1 cellular context compared by ENCODE assay signal in the genomic region with DNA sequence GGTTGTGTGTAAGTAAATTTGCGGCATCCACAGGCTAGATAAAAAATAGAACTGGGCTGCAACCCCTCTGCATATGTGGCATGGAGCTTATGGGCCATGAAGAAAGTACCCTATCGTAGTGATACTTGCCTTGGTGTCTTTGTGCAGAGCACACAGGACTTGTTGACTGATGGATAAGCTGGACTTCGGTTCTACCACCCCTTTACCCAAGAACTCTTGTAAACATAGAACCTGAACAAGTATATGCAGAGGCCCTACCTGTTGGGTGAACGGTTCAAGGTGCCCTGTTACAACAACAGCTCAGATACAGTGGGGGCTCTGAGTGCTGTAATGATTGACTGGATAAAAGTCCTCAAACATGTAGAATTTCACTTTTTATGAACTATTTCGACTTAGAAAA.
TF ChIP-seq lines count a peak whose summit lies in the region.

No MANE protein-coding gene starts in this region.

TF ChIP-seq in HepG2, 621 proteins besides CTCF, POLR2A, EP300 and RAD21 (continued from another document and continues in another):
- TF ChIP-seq, protein P1, sequence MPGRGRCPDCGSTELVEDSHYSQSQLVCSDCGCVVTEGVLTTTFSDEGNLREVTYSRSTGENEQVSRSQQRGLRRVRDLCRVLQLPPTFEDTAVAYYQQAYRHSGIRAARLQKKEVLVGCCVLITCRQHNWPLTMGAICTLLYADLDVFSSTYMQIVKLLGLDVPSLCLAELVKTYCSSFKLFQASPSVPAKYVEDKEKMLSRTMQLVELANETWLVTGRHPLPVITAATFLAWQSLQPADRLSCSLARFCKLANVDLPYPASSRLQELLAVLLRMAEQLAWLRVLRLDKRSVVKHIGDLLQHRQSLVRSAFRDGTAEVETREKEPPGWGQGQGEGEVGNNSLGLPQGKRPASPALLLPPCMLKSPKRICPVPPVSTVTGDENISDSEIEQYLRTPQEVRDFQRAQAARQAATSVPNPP (CRISPR knock-in tag; IDR thresholded peaks at IDR 0.05), result no peak
- TF ChIP-seq SMAD3 (CRISPR knock-in tag; IDR thresholded peaks at IDR 0.05) (peak; percentile 73; the same call in 1 of the 2 replicates), ZNF253 (CRISPR knock-in tag; IDR thresholded peaks at IDR 0.05; ENCODE audit: borderline replicate concordance) (no peak), TEAD3 (CRISPR knock-in tag; optimal IDR thresholded peaks at IDR 0.05; ENCODE audit: borderline replicate concordance) (peak; percentile 79), CBX1 (IDR thresholded peaks at IDR 0.05; ENCODE audit: low read depth) (no peak), ZNF326 (CRISPR knock-in tag; IDR thresholded peaks at IDR 0.05; ENCODE audit: borderline replicate concordance) (no peak), ERF (CRISPR knock-in tag; IDR thresholded peaks at IDR 0.05) (0 out of 2 replicates have a peak, but pooled peaks have one; percentile 56), MYNN (CRISPR knock-in tag; IDR thresholded peaks at IDR 0.05; ENCODE audit: low read depth) (no peak), ZC3H4 (CRISPR knock-in tag; IDR thresholded peaks at IDR 0.05; ENCODE audit: borderline replicate concordance) (no peak), CBX2 (IDR thresholded peaks at IDR 0.05; ENCODE audit: low read depth, low read length) (no peak), CBX2 (CRISPR knock-in tag; IDR thresholded peaks at IDR 0.05; ENCODE audit: low read depth) (no peak), ELF4 (CRISPR knock-in tag; IDR thresholded peaks at IDR 0.05; ENCODE audit: borderline replicate concordance) (no peak), THYN1 (CRISPR knock-in tag; IDR thresholded peaks at IDR 0.05; ENCODE audit: borderline replicate concordance, low read depth) (no peak), HOXA5 (CRISPR knock-in tag; IDR thresholded peaks at IDR 0.05) (no peak), ZBTB38 (CRISPR knock-in tag; IDR thresholded peaks at IDR 0.05) (no peak), U2AF1 (optimal IDR thresholded peaks at IDR 0.05; ENCODE audit: low read depth, low read length) (no peak), ZFP82 (CRISPR knock-in tag; IDR thresholded peaks at IDR 0.05; ENCODE audit: borderline replicate concordance) (0 out of 2 replicates have a peak, but pooled peaks have one; percentile 35), SYNCRIP (IDR thresholded peaks at IDR 0.05; ENCODE audit: insufficient read depth, low read depth, low read length) (no peak), ELF3 (CRISPR knock-in tag; IDR thresholded peaks at IDR 0.05) (peak; percentile 65), ZFP36 (IDR thresholded peaks at IDR 0.05; ENCODE audit: borderline replicate concordance, low read depth, low read length, partially characterized antibody) (no peak), ZNF670 (CRISPR knock-in tag; IDR thresholded peaks at IDR 0.05; ENCODE audit: borderline replicate concordance) (no peak), KDM3A (CRISPR knock-in tag; IDR thresholded peaks at IDR 0.05; ENCODE audit: low read depth) (no peak), SIX4 (CRISPR knock-in tag; IDR thresholded peaks at IDR 0.05) (peak; percentile 70; the same call in 1 of the 2 replicates), ZFX (CRISPR knock-in tag; IDR thresholded peaks at IDR 0.05; ENCODE audit: low read depth) (peak; percentile 62), MBD4 (IDR thresholded peaks at IDR 0.05; ENCODE audit: borderline replicate concordance, low read length) (no peak), ZNF615 (CRISPR knock-in tag; IDR thresholded peaks at IDR 0.05; ENCODE audit: borderline replicate concordance) (no peak), ZNF672 (CRISPR knock-in tag; IDR thresholded peaks at IDR 0.05) (no peak)
- TF ChIP-seq, protein P2, sequence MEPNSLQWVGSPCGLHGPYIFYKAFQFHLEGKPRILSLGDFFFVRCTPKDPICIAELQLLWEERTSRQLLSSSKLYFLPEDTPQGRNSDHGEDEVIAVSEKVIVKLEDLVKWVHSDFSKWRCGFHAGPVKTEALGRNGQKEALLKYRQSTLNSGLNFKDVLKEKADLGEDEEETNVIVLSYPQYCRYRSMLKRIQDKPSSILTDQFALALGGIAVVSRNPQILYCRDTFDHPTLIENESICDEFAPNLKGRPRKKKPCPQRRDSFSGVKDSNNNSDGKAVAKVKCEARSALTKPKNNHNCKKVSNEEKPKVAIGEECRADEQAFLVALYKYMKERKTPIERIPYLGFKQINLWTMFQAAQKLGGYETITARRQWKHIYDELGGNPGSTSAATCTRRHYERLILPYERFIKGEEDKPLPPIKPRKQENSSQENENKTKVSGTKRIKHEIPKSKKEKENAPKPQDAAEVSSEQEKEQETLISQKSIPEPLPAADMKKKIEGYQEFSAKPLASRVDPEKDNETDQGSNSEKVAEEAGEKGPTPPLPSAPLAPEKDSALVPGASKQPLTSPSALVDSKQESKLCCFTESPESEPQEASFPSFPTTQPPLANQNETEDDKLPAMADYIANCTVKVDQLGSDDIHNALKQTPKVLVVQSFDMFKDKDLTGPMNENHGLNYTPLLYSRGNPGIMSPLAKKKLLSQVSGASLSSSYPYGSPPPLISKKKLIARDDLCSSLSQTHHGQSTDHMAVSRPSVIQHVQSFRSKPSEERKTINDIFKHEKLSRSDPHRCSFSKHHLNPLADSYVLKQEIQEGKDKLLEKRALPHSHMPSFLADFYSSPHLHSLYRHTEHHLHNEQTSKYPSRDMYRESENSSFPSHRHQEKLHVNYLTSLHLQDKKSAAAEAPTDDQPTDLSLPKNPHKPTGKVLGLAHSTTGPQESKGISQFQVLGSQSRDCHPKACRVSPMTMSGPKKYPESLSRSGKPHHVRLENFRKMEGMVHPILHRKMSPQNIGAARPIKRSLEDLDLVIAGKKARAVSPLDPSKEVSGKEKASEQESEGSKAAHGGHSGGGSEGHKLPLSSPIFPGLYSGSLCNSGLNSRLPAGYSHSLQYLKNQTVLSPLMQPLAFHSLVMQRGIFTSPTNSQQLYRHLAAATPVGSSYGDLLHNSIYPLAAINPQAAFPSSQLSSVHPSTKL (CRISPR knock-in tag; IDR thresholded peaks at IDR 0.05), result peak; percentile 93
- TF ChIP-seq, protein P3, sequence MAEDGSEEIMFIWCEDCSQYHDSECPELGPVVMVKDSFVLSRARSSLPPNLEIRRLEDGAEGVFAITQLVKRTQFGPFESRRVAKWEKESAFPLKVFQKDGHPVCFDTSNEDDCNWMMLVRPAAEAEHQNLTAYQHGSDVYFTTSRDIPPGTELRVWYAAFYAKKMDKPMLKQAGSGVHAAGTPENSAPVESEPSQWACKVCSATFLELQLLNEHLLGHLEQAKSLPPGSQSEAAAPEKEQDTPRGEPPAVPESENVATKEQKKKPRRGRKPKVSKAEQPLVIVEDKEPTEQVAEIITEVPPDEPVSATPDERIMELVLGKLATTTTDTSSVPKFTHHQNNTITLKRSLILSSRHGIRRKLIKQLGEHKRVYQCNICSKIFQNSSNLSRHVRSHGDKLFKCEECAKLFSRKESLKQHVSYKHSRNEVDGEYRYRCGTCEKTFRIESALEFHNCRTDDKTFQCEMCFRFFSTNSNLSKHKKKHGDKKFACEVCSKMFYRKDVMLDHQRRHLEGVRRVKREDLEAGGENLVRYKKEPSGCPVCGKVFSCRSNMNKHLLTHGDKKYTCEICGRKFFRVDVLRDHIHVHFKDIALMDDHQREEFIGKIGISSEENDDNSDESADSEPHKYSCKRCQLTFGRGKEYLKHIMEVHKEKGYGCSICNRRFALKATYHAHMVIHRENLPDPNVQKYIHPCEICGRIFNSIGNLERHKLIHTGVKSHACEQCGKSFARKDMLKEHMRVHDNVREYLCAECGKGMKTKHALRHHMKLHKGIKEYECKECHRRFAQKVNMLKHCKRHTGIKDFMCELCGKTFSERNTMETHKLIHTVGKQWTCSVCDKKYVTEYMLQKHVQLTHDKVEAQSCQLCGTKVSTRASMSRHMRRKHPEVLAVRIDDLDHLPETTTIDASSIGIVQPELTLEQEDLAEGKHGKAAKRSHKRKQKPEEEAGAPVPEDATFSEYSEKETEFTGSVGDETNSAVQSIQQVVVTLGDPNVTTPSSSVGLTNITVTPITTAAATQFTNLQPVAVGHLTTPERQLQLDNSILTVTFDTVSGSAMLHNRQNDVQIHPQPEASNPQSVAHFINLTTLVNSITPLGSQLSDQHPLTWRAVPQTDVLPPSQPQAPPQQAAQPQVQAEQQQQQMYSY (CRISPR knock-in tag; IDR thresholded peaks at IDR 0.05), result no peak
- TF ChIP-seq, protein P4, sequence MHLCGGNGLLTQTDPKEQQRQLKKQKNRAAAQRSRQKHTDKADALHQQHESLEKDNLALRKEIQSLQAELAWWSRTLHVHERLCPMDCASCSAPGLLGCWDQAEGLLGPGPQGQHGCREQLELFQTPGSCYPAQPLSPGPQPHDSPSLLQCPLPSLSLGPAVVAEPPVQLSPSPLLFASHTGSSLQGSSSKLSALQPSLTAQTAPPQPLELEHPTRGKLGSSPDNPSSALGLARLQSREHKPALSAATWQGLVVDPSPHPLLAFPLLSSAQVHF (CRISPR knock-in tag; IDR thresholded peaks at IDR 0.05), result no peak
- TF ChIP-seq, protein P5, sequence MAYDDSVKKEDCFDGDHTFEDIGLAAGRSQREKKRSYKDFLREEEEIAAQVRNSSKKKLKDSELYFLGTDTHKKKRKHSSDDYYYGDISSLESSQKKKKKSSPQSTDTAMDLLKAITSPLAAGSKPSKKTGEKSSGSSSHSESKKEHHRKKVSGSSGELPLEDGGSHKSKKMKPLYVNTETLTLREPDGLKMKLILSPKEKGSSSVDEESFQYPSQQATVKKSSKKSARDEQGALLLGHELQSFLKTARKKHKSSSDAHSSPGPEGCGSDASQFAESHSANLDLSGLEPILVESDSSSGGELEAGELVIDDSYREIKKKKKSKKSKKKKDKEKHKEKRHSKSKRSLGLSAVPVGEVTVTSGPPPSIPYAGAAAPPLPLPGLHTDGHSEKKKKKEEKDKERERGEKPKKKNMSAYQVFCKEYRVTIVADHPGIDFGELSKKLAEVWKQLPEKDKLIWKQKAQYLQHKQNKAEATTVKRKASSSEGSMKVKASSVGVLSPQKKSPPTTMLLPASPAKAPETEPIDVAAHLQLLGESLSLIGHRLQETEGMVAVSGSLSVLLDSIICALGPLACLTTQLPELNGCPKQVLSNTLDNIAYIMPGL (CRISPR knock-in tag; IDR thresholded peaks at IDR 0.05; ENCODE audit: borderline replicate concordance in 1 of 2, low read depth in 1 of 2), result peak; percentile 49 to 51; a peak in 1 of 4 replicates
- TF ChIP-seq, protein P6, sequence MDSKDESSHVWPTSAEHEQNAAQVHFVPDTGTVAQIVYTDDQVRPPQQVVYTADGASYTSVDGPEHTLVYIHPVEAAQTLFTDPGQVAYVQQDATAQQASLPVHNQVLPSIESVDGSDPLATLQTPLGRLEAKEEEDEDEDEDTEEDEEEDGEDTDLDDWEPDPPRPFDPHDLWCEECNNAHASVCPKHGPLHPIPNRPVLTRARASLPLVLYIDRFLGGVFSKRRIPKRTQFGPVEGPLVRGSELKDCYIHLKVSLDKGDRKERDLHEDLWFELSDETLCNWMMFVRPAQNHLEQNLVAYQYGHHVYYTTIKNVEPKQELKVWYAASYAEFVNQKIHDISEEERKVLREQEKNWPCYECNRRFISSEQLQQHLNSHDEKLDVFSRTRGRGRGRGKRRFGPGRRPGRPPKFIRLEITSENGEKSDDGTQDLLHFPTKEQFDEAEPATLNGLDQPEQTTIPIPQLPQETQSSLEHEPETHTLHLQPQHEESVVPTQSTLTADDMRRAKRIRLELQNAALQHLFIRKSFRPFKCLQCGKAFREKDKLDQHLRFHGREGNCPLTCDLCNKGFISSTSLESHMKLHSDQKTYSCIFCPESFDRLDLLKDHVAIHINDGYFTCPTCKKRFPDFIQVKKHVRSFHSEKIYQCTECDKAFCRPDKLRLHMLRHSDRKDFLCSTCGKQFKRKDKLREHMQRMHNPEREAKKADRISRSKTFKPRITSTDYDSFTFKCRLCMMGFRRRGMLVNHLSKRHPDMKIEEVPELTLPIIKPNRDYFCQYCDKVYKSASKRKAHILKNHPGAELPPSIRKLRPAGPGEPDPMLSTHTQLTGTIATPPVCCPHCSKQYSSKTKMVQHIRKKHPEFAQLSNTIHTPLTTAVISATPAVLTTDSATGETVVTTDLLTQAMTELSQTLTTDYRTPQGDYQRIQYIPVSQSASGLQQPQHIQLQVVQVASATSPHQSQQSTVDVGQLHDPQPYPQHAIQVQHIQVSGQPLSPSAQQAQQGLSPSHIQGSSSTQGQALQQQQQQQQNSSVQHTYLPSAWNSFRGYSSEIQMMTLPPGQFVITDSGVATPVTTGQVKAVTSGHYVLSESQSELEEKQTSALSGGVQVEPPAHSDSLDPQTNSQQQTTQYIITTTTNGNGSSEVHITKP (CRISPR knock-in tag; IDR thresholded peaks at IDR 0.05; ENCODE audit: low read depth), result no peak
- TF ChIP-seq, protein P7, sequence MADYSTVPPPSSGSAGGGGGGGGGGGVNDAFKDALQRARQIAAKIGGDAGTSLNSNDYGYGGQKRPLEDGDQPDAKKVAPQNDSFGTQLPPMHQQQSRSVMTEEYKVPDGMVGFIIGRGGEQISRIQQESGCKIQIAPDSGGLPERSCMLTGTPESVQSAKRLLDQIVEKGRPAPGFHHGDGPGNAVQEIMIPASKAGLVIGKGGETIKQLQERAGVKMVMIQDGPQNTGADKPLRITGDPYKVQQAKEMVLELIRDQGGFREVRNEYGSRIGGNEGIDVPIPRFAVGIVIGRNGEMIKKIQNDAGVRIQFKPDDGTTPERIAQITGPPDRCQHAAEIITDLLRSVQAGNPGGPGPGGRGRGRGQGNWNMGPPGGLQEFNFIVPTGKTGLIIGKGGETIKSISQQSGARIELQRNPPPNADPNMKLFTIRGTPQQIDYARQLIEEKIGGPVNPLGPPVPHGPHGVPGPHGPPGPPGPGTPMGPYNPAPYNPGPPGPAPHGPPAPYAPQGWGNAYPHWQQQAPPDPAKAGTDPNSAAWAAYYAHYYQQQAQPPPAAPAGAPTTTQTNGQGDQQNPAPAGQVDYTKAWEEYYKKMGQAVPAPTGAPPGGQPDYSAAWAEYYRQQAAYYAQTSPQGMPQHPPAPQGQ (CRISPR knock-in tag; IDR thresholded peaks at IDR 0.05; ENCODE audit: borderline replicate concordance), result no peak
- TF ChIP-seq, protein P8, sequence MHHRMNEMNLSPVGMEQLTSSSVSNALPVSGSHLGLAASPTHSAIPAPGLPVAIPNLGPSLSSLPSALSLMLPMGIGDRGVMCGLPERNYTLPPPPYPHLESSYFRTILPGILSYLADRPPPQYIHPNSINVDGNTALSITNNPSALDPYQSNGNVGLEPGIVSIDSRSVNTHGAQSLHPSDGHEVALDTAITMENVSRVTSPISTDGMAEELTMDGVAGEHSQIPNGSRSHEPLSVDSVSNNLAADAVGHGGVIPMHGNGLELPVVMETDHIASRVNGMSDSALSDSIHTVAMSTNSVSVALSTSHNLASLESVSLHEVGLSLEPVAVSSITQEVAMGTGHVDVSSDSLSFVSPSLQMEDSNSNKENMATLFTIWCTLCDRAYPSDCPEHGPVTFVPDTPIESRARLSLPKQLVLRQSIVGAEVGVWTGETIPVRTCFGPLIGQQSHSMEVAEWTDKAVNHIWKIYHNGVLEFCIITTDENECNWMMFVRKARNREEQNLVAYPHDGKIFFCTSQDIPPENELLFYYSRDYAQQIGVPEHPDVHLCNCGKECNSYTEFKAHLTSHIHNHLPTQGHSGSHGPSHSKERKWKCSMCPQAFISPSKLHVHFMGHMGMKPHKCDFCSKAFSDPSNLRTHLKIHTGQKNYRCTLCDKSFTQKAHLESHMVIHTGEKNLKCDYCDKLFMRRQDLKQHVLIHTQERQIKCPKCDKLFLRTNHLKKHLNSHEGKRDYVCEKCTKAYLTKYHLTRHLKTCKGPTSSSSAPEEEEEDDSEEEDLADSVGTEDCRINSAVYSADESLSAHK (CRISPR knock-in tag; IDR thresholded peaks at IDR 0.05; ENCODE audit: borderline replicate concordance), result no peak
- TF ChIP-seq, protein P9, sequence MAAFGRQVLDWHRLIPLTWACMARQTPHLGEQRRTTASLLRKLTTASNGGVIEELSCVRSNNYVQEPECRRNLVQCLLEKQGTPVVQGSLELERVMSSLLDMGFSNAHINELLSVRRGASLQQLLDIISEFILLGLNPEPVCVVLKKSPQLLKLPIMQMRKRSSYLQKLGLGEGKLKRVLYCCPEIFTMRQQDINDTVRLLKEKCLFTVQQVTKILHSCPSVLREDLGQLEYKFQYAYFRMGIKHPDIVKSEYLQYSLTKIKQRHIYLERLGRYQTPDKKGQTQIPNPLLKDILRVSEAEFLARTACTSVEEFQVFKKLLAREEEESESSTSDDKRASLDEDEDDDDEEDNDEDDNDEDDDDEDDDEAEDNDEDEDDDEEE (CRISPR knock-in tag; IDR thresholded peaks at IDR 0.05), result no peak
